In the genomic region with DNA sequence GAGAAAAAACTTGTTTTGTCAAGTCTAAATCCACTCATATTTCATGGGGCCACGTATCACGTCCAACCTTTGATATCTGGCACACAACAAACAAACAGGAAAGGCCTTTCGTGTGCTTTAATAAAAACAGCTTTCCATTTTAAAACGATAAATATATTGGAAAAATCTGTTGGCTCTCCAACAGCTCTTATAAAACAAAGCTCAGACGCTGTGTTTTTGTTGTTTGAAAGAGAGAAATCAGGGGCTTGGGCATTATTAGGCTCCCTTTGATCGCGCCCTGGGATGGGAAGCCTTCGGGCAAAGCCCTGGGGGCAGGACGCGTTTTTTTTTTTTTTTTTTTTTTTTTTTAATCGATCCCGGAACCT, we compare ENCODE assay signal across 1 cellular context.
TF ChIP-seq lines count a peak whose summit lies in the region.

No MANE protein-coding gene starts in this region.

TF ChIP-seq in HEK293, 187 proteins besides CTCF, POLR2A, EP300 and RAD21 (continued from another document):
- TF ChIP-seq OVOL3 (tag by site-specific recombination; IDR thresholded peaks at IDR 0.05) (no peak), ZNF560 (tag by site-specific recombination; IDR thresholded peaks at IDR 0.05; ENCODE audit: borderline replicate concordance) (no peak), ZNF19 (tag by site-specific recombination; IDR thresholded peaks at IDR 0.05; ENCODE audit: low read depth) (no peak), ZNF529 (tag by site-specific recombination; IDR thresholded peaks at IDR 0.05; ENCODE audit: insufficient replicate concordance) (no peak), ZNF433 (tag by site-specific recombination; IDR thresholded peaks at IDR 0.05; ENCODE audit: low read depth) (no peak), ZNF423 (tag by site-specific recombination; IDR thresholded peaks at IDR 0.05) (no peak), HOXC10 (CRISPR knock-in tag; IDR thresholded peaks at IDR 0.05) (no peak), MEIS1 (CRISPR knock-in tag; IDR thresholded peaks at IDR 0.05; ENCODE audit: borderline replicate concordance) (no peak), ZNF426 (tag by site-specific recombination; IDR thresholded peaks at IDR 0.05) (no peak), KLF8 (tag by site-specific recombination; IDR thresholded peaks at IDR 0.05) (no peak), KLF7 (tag by site-specific recombination; IDR thresholded peaks at IDR 0.05; ENCODE audit: borderline replicate concordance) (no peak), HOXD13 (CRISPR knock-in tag; IDR thresholded peaks at IDR 0.05; ENCODE audit: borderline replicate concordance) (no peak), ZBTB11 (tag by site-specific recombination; conservative IDR thresholded peaks at IDR 0.05; ENCODE audit: low read depth) (no peak), ZNF416 (tag by site-specific recombination; IDR thresholded peaks at IDR 0.05) (no peak), ZBTB8A (tag by site-specific recombination; IDR thresholded peaks at IDR 0.05) (0 out of 2 replicates have a peak, but pooled peaks have one; percentile 27)
- TF ChIP-seq, protein P1, sequence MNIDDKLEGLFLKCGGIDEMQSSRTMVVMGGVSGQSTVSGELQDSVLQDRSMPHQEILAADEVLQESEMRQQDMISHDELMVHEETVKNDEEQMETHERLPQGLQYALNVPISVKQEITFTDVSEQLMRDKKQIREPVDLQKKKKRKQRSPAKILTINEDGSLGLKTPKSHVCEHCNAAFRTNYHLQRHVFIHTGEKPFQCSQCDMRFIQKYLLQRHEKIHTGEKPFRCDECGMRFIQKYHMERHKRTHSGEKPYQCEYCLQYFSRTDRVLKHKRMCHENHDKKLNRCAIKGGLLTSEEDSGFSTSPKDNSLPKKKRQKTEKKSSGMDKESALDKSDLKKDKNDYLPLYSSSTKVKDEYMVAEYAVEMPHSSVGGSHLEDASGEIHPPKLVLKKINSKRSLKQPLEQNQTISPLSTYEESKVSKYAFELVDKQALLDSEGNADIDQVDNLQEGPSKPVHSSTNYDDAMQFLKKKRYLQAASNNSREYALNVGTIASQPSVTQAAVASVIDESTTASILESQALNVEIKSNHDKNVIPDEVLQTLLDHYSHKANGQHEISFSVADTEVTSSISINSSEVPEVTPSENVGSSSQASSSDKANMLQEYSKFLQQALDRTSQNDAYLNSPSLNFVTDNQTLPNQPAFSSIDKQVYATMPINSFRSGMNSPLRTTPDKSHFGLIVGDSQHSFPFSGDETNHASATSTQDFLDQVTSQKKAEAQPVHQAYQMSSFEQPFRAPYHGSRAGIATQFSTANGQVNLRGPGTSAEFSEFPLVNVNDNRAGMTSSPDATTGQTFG (tag by site-specific recombination; IDR thresholded peaks at IDR 0.05; ENCODE audit: borderline replicate concordance): no peak
- TF ChIP-seq, protein P2, sequence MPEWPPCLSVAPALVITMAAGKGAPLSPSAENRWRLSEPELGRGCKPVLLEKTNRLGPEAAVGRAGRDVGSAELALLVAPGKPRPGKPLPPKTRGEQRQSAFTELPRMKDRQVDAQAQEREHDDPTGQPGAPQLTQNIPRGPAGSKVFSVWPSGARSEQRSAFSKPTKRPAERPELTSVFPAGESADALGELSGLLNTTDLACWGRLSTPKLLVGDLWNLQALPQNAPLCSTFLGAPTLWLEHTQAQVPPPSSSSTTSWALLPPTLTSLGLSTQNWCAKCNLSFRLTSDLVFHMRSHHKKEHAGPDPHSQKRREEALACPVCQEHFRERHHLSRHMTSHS (tag by site-specific recombination; IDR thresholded peaks at IDR 0.05): no peak
TF ChIP-seq in HEK293: peak in this region for 4.
